ENCODE assay signal across 8 cellular contexts in genomic region chr11:124586247-124586860, GRCh38. TPM values are rescaled to one million over a fixed set of nuclear protein-coding genes. Genes with fewer than 3 reads are reported as not detected.
A peak's percentile ranks its signal among the peaks of the same experiment; 100 is the strongest.
DNase-seq lines count a peak whose midpoint lies in the region; ATAC-seq and TF ChIP-seq lines count a peak whose summit lies in the region.

No MANE protein-coding gene starts in this region.

- H4K5ac ChIP-seq in mesendoderm (ENCODE audit: low read length), result no peak overlapping the region

- H3K27me3 Mint-ChIP-seq in CD8-positive, alpha-beta memory T cell, result peaks cover 15 to 34% of the 10 kb centered on the region in 2 donors
- H3K27me3 Mint-ChIP-seq in WTC11 (ENCODE audit: low read depth), result no peaks in the 10 kb centered on the region

- no peaks in the 10 kb centered on the region for H3K36me3 ChIP-seq in CD8-positive, alpha-beta memory T cell (ENCODE audit: insufficient read depth, low read length)
- no peaks in the 10 kb centered on the region for H3K36me3 ChIP-seq in mesendoderm (ENCODE audit: control insufficient read depth, insufficient read depth, low read length)
- no peaks in the 10 kb centered on the region for H3K36me3 ChIP-seq in testis (ENCODE audit: low read depth, missing control alignments)

- POLR2A ChIA-PET in CD8-positive, alpha-beta memory T cell (lab: Charles Lee), result no interaction called here
- POLR2A ChIA-PET in WTC11 (lab: Charles Lee), result no interaction called here

- no peaks in the 10 kb centered on the region for H3K36me3 Mint-ChIP-seq in CD8-positive, alpha-beta memory T cell
- no peaks in the 10 kb centered on the region for H3K36me3 Mint-ChIP-seq in WTC11

- H3K4me3 ChIP-seq in CD8-positive, alpha-beta memory T cell (ENCODE audit: low read length), result no peak overlapping the region
- H3K4me3 ChIP-seq in dorsolateral prefrontal cortex, result no peak overlapping the region
- no peak overlapping the region for H3K4me3 ChIP-seq in mesendoderm (ENCODE audit: low read length)
- no peak overlapping the region for H3K4me3 ChIP-seq in testis

- H3K27me3 ChIP-seq in CD8-positive, alpha-beta memory T cell (ENCODE audit: insufficient read depth, low read length, poor library complexity, severe bottlenecking), result no peaks in the 10 kb centered on the region
- H3K27me3 ChIP-seq in dorsolateral prefrontal cortex (peaks cover 0 to 11% (median 0%) of the 10 kb centered on the region in 45 donors), mesendoderm (ENCODE audit: insufficient read depth, low read length, poor library complexity) (no peaks in the 10 kb centered on the region), testis (no peaks in the 10 kb centered on the region)

- no peak overlapping the region for H3K4me2 ChIP-seq in mesendoderm (ENCODE audit: low read length)

- H3K23ac ChIP-seq in mesendoderm (ENCODE audit: low read length), result no peak overlapping the region

- peak overlapping the region; percentile 16 for H3K4ac ChIP-seq in mesendoderm (ENCODE audit: low read depth, low read length)

- no peaks in the 10 kb centered on the region for H3K79me2 ChIP-seq in mesendoderm (ENCODE audit: control insufficient read depth, insufficient read depth, low read length)

- H3K4me1 Mint-ChIP-seq in CD8-positive, alpha-beta memory T cell, result no peaks in the 10 kb centered on the region
- H3K4me1 Mint-ChIP-seq in WTC11, result peaks cover 7% of the 10 kb centered on the region

- H3K4me3 Mint-ChIP-seq in CD8-positive, alpha-beta memory T cell, result no peak overlapping the region
- H3K4me3 Mint-ChIP-seq in WTC11, result no peak overlapping the region

- no peak overlapping the region for H2BK5ac ChIP-seq in mesendoderm (ENCODE audit: low read length)

- H2BK15ac ChIP-seq in mesendoderm (replicated peaks; ENCODE audit: low read depth), result no peak overlapping the region

- no peak overlapping the region for H2AK5ac ChIP-seq in mesendoderm (ENCODE audit: low read length)

- intact Hi-C loops in dorsolateral prefrontal cortex (cut with DNase I) (loop anchor here (5.0 kb wide), 2 partner anchors 169 to 514 kb away; no protein-coding TSS in a partner anchor), testis (cut with DNase I; ENCODE audit: low total_unique reads) (no loop called here)

- WGBS in mesendoderm (ENCODE audit: extremely low coverage, insufficient coverage, low lambda C conversion rate), result no CpG with 5 or more reads among the region's 3 CpGs
- 49 to 55% methylated on average over 3 of the region's 3 CpGs for WGBS in testis, 2 donors

- no peaks in the 10 kb centered on the region for H3K4me1 ChIP-seq in CD8-positive, alpha-beta memory T cell (ENCODE audit: insufficient read depth, low read length)
- H3K4me1 ChIP-seq in mesendoderm (ENCODE audit: control insufficient read depth, low read depth, low read length) (no peaks in the 10 kb centered on the region), testis (no peaks in the 10 kb centered on the region)

- H3K27ac Mint-ChIP-seq in CD8-positive, alpha-beta memory T cell, result no peak overlapping the region
- H3K27ac Mint-ChIP-seq in WTC11, result no peak overlapping the region

- H3K18ac ChIP-seq in mesendoderm (ENCODE audit: low read length), result no peak overlapping the region

- ATAC-seq in GM21526 (IDR thresholded peaks at IDR 0.05; ENCODE audit: low FRiP score, unreplicated experiment) (peak; percentile 82), WTC11 (peak; percentile 65)

- no peak for TF ChIP-seq POLR2A in testis (IDR thresholded peaks at IDR 0.05)

- no peak overlapping the region for H3K9ac ChIP-seq in mesendoderm (ENCODE audit: low read length)

- H3K9me3 ChIP-seq in CD8-positive, alpha-beta memory T cell (ENCODE audit: low read length), result no peaks in the 10 kb centered on the region
- H3K9me3 ChIP-seq in testis, result no peaks in the 10 kb centered on the region

- peak; percentile 41 for TF ChIP-seq CTCF in WTC11 (IDR thresholded peaks at IDR 0.05)
- TF ChIP-seq CTCF in dorsolateral prefrontal cortex (IDR thresholded peaks at IDR 0.05 in 54 of 56, conservative IDR thresholded peaks at IDR 0.05 in 2 of 56; ENCODE audit: low read depth in 1 of 56, partially characterized antibody in 56 of 56), result peak; percentile 45 to 80 (median 67)
- TF ChIP-seq CTCF in testis (IDR thresholded peaks at IDR 0.05), result peak; percentile 26 to 47 (median 45)

- H3K9me3 Mint-ChIP-seq in CD8-positive, alpha-beta memory T cell, result no peaks in the 10 kb centered on the region
- H3K9me3 Mint-ChIP-seq in WTC11, result no peaks in the 10 kb centered on the region

- DNase-seq in CD8-positive, alpha-beta memory T cell, result peak in 3 of 5 donors; percentile 8 to 20 (median 10)
- DNase-seq in NCI-H2029 treated with DMSO at 0.1 percent for 48 hours (lab: John Stamatoyannopoulos, UW) (peak; percentile 30), WTC11 (ENCODE audit: low spot score) (peak; percentile 59), dorsolateral prefrontal cortex (peak; percentile 23 to 74 (median 55)), mesendoderm (peak; percentile 66), testis (peak; percentile 78), NCI-H128 (lab: John Stamatoyannopoulos, UW; ENCODE audit: unreplicated experiment) (no peak)

- H4K8ac ChIP-seq in mesendoderm (ENCODE audit: low read depth, low read length), result no peak overlapping the region

- CTCF ChIA-PET in CD8-positive, alpha-beta memory T cell (lab: Charles Lee), result interaction anchor here (0.7 to 1.2 kb wide), 2 partner anchors 515 to 517 kb away, joined by 4 to 5 read pairs; no protein-coding TSS in a partner anchor
- CTCF ChIA-PET in WTC11 (lab: Charles Lee), result interaction anchor here (0.6 to 1.9 kb wide), 7 partner anchors 15 to 184 kb away, joined by 3 to 8 read pairs (median 3); no protein-coding TSS in a partner anchor

- no peak overlapping the region for H3K27ac ChIP-seq in CD8-positive, alpha-beta memory T cell (ENCODE audit: low read depth, low read length)
- H3K27ac ChIP-seq in dorsolateral prefrontal cortex (no peak overlapping the region), mesendoderm (ENCODE audit: low read depth, low read length) (no peak overlapping the region), testis (no peak overlapping the region)

- no peaks in the 10 kb centered on the region for H3K79me1 ChIP-seq in mesendoderm (ENCODE audit: low read length)

- no peak overlapping the region for H3K56ac ChIP-seq in mesendoderm (ENCODE audit: low read length)

- H2BK120ac ChIP-seq in mesendoderm (ENCODE audit: low read depth, low read length), result no peak overlapping the region

TF ChIP-seq in WTC11, 78 proteins besides CTCF, POLR2A, EP300 and RAD21 (continues in another document):
- TF ChIP-seq NR1H2 (CRISPR knock-in tag; IDR thresholded peaks at IDR 0.05), result no peak
- no peak for TF ChIP-seq SMAD3 (CRISPR knock-in tag; IDR thresholded peaks at IDR 0.05; ENCODE audit: borderline replicate concordance)
- TF ChIP-seq IRF1 (CRISPR knock-in tag; IDR thresholded peaks at IDR 0.05), result no peak

RNA-seq across cellular contexts. Expression of gene OR8A1, which starts 16.6 kb away (rescaled TPM):
- not detected for total RNA-seq in CD8-positive, alpha-beta memory T cell
- polyA plus RNA-seq in CD8-positive, alpha-beta memory T cell, result not detected
- total RNA-seq in WTC11 (2021) (not detected in 3 replicates), dorsolateral prefrontal cortex (under 1 TPM in 14 of 120 experiments, not detected in 106; 0.07 to 0.95 (median 0.20) TPM), testis (under 1 TPM; 0.31 to 0.50 TPM)
- not detected for polyA plus RNA-seq in mesendoderm (2013, experiment 1 of 2)
- polyA plus RNA-seq in mesendoderm (2013, experiment 2 of 2), result not detected
- 0.29 TPM for polyA plus RNA-seq in testis (ENCODE audit: insufficient read depth, low read depth, low replicate concordance)

RNA-seq across cellular contexts. Expression of gene PANX3, which starts 24.9 kb away (rescaled TPM):
- not detected for total RNA-seq in CD8-positive, alpha-beta memory T cell
- not detected for polyA plus RNA-seq in CD8-positive, alpha-beta memory T cell
- not detected in 3 replicates for total RNA-seq in WTC11 (2021)
- total RNA-seq in dorsolateral prefrontal cortex, result under 1 TPM in 4 of 120 experiments, not detected in 116; 0.25 to 0.75 (median 0.29) TPM
- polyA plus RNA-seq in mesendoderm (2013, experiment 1 of 2), result not detected
- not detected for polyA plus RNA-seq in mesendoderm (2013, experiment 2 of 2)
- total RNA-seq in testis, result under 1 TPM in 1 of 2 donors, not detected in 1; 0.43 TPM
- 0.18 TPM for polyA plus RNA-seq in testis (ENCODE audit: insufficient read depth, low read depth, low replicate concordance)

RNA-seq across cellular contexts. Expression of gene TBRG1, which starts 36.3 kb away (rescaled TPM):
- total RNA-seq in CD8-positive, alpha-beta memory T cell, result 10 to 100 TPM; 38.4 to 49.5 TPM
- polyA plus RNA-seq in CD8-positive, alpha-beta memory T cell, result 36.3 TPM
- total RNA-seq in WTC11 (2021) (25.4 to 30.3 TPM (median 30.0 TPM) in 3 replicates), dorsolateral prefrontal cortex (100 to 1,000 TPM in 12 of 120 experiments, 10 to 100 TPM in 108; 47.5 to 107 (median 85.3) TPM), testis (10 to 100 TPM; 25.2 to 35.7 TPM)
- polyA plus RNA-seq in mesendoderm (2013, experiment 1 of 2), result 26.8 TPM
- 26.2 TPM for polyA plus RNA-seq in mesendoderm (2013, experiment 2 of 2)
- 38.8 TPM for polyA plus RNA-seq in testis (ENCODE audit: insufficient read depth, low read depth, low replicate concordance)

RNA-seq across cellular contexts. Expression of gene OR8B12, which starts 42.9 kb away (rescaled TPM):
- not detected for total RNA-seq in CD8-positive, alpha-beta memory T cell
- polyA plus RNA-seq in CD8-positive, alpha-beta memory T cell, result not detected
- total RNA-seq in WTC11 (2021) (not detected in 3 replicates), dorsolateral prefrontal cortex (not detected), testis (not detected)
- polyA plus RNA-seq in mesendoderm (2013, experiment 1 of 2), result not detected
- polyA plus RNA-seq in mesendoderm (2013, experiment 2 of 2), result not detected
- polyA plus RNA-seq in testis (ENCODE audit: insufficient read depth, low read depth, low replicate concordance), result not detected
